ENCODE assay signal across 9 cellular contexts in genomic region chr21:33383056-33383888, GRCh38. TPM values are rescaled to one million over a fixed set of nuclear protein-coding genes. Genes with fewer than 3 reads are reported as not detected.
DNase-seq lines count a peak whose midpoint lies in the region; ATAC-seq, FAIRE-seq and TF ChIP-seq lines count a peak whose summit lies in the region.
"Had no signal": no experiment of that assay in that cellular context is flagged by ENCODE, and none has a peak within 500 bp of the region (broad histone marks: within the 10 kb centered on the region; RNA-seq: fewer than 3 reads in every experiment).

No MANE protein-coding gene starts in this region.

- H3K27me3 ChIP-seq in esophagus muscularis mucosa: no peaks in the 10 kb centered on the region
- H3K27me3 ChIP-seq in pancreas: no peaks in the 10 kb centered on the region
- no peaks in the 10 kb centered on the region for H3K27me3 ChIP-seq in upper lobe of right lung

- TF ChIP-seq CTCF in GM10248 (IDR thresholded peaks at IDR 0.05; ENCODE audit: control extremely low read depth, extremely low read depth, low read depth, missing control alignments) (no peak), HFFc6 (IDR thresholded peaks at IDR 0.05) (no peak), esophagus muscularis mucosa (IDR thresholded peaks at IDR 0.05) (no peak), pancreas (IDR thresholded peaks at IDR 0.05) (no peak), upper lobe of right lung (IDR thresholded peaks at IDR 0.05) (no peak)

- H3K36me3 Mint-ChIP-seq in HFFc6 (ENCODE audit: low read depth): no peaks in the 10 kb centered on the region
- H3K36me3 Mint-ChIP-seq: brain had no signal

- ATAC-seq in pancreas: peak; percentile 39 to 69 (median 63)
- peak; percentile 63 for ATAC-seq in upper lobe of right lung

- intact Hi-C loops in esophagus muscularis mucosa (cut with DNase I) (no loop called here), pancreas (cut with DNase I) (no loop called here), upper lobe of right lung (cut with DNase I) (no loop called here)

- H3K36me3 ChIP-seq in esophagus muscularis mucosa: no peaks in the 10 kb centered on the region
- no peaks in the 10 kb centered on the region for H3K36me3 ChIP-seq in pancreas
- H3K36me3 ChIP-seq in upper lobe of right lung: no peaks in the 10 kb centered on the region

- CTCF ChIA-PET in GM10248 (lab: Yijun Ruan, JAX): interaction anchor here (1.3 to 15.0 kb wide), 2 partner anchors 23 to 59 kb away, joined by 3 to 142 read pairs; no protein-coding TSS in a partner anchor

- WGBS in esophagus muscularis mucosa: 42% methylated on average over 18 of the region's 20 CpGs
- 17 to 24% methylated on average over 20 of the region's 20 CpGs for WGBS in pancreas, 2 donors

- H3K4me3 Mint-ChIP-seq in HFFc6: peak overlapping the region; percentile 46
- H3K4me3 Mint-ChIP-seq: brain had no signal

- H3K27ac ChIP-seq in esophagus muscularis mucosa (replicated peaks in 1 of 4) (peak overlapping the region; percentile 40 to 70 (median 44)), pancreas (peak overlapping the region in 2 of 4 donors; percentile 65 to 73), upper lobe of right lung (peak overlapping the region; percentile 82)

- no peak for TF ChIP-seq POLR2A in esophagus muscularis mucosa (IDR thresholded peaks at IDR 0.05; ENCODE audit: low read depth)

- no peaks in the 10 kb centered on the region for H3K9me3 ChIP-seq in esophagus muscularis mucosa
- no peaks in the 10 kb centered on the region for H3K9me3 ChIP-seq in pancreas
- no peaks in the 10 kb centered on the region for H3K9me3 ChIP-seq in upper lobe of right lung

- peaks cover 32 to 49% (median 42%) of the 10 kb centered on the region in 4 donors for H3K4me1 ChIP-seq in esophagus muscularis mucosa
- peaks cover 0 to 15% (median 0%) of the 10 kb centered on the region in 3 donors for H3K4me1 ChIP-seq in pancreas
- peaks cover 44% of the 10 kb centered on the region for H3K4me1 ChIP-seq in upper lobe of right lung

- peak; percentile 71 for DNase-seq in GM10248 (ENCODE audit: extremely low spot score)
- peak; percentile 52 for DNase-seq in HFFc6
- peak; percentile 91 for DNase-seq in NAMALWA (ENCODE audit: low spot score)
- peak; percentile 44 to 62 for DNase-seq in activated CD8-positive, alpha-beta memory T cell treated with anti-CD3 and anti-CD28 coated beads for 4 hours (ENCODE audit: low read depth in 2 of 2)
- DNase-seq in esophagus muscularis mucosa (ENCODE audit: extremely low spot score): no peak
- peak in 3 of 6 donors; percentile 27 to 73 (median 60) for DNase-seq in pancreas
- DNase-seq in upper lobe of right lung: peak; percentile 77
- no peak for DNase-seq in NCI-H345 treated with DMSO at 0.1 percent for 48 hours (lab: John Stamatoyannopoulos, UW; ENCODE audit: unreplicated experiment)

- no peak for FAIRE-seq in pancreas (lab: Jason Lieb, UNC)

- H3K4me3 ChIP-seq in esophagus muscularis mucosa (peak overlapping the region; percentile 17 to 30 (median 25)), pancreas (peak overlapping the region in 2 of 4 donors; percentile 2 to 27), upper lobe of right lung (peak overlapping the region; percentile 37)

- peaks cover 47% of the 10 kb centered on the region for H3K4me1 Mint-ChIP-seq in HFFc6 (ENCODE audit: low read depth)
- H3K4me1 Mint-ChIP-seq: brain had no signal

- TF ChIP-seq EP300 in esophagus muscularis mucosa (IDR thresholded peaks at IDR 0.05): no peak

- H3K27ac Mint-ChIP-seq in HFFc6: peak overlapping the region; percentile 77

- no peaks in the 10 kb centered on the region; the same call in 1 of the 2 replicates for H3K27me3 Mint-ChIP-seq in HFFc6 (ENCODE audit: insufficient read depth)

- H3K9me3 Mint-ChIP-seq in HFFc6: no peaks in the 10 kb centered on the region

- POLR2A ChIA-PET in GM10248 (lab: Yijun Ruan, JAX): no interaction called here

RNA-seq across cellular contexts. Expression of gene IFNGR2, which starts 19.9 kb away (rescaled TPM):
- 10 to 100 TPM; 51.2 to 68.6 (median 64.2) TPM for total RNA-seq in HFFc6 (2021; fragmentation: NEBNext Ultra II Directional; extraction: Animal tissue kit (Norgen Biotek cat#: 25700))
- total RNA-seq in esophagus muscularis mucosa (10 to 100 TPM; 28.7 to 56.3 (median 39.3) TPM), pancreas (10 to 100 TPM; 10.1 to 56.5 (median 15.2) TPM), upper lobe of right lung (69.3 TPM)
- polyA plus RNA-seq in pancreas: 10 to 100 TPM; 23.6 to 31.4 TPM

RNA-seq across cellular contexts. Expression of gene IFNAR1, which starts 58.5 kb away (rescaled TPM):
- 10 to 100 TPM; 42.0 to 49.7 (median 43.6) TPM for total RNA-seq in HFFc6 (2021; fragmentation: NEBNext Ultra II Directional; extraction: Animal tissue kit (Norgen Biotek cat#: 25700))
- total RNA-seq in esophagus muscularis mucosa: 10 to 100 TPM; 22.4 to 28.3 (median 26.4) TPM
- 10 to 100 TPM; 21.4 to 48.5 (median 27.6) TPM for total RNA-seq in pancreas
- polyA plus RNA-seq in pancreas: 1 to 10 TPM; 7.5 to 9.6 TPM
- 72.1 TPM for total RNA-seq in upper lobe of right lung

Comparison
In these comparisons a context has a peak if more than half of its experiments do, and no peak if none do; other contexts are left out.
1. DNase-seq: peak in GM10248 (single experiment), HFFc6 (single experiment), NAMALWA (single experiment), activated CD8-positive, alpha-beta memory T cell treated with anti-CD3 and anti-CD28 coated beads for 4 hours (2 of 2) and upper lobe of right lung (single experiment); none in esophagus muscularis mucosa (single experiment) and NCI-H345 treated with DMSO at 0.1 percent for 48 hours (single experiment).